ENCODE assay signal across 19 cellular contexts in the genomic region with DNA sequence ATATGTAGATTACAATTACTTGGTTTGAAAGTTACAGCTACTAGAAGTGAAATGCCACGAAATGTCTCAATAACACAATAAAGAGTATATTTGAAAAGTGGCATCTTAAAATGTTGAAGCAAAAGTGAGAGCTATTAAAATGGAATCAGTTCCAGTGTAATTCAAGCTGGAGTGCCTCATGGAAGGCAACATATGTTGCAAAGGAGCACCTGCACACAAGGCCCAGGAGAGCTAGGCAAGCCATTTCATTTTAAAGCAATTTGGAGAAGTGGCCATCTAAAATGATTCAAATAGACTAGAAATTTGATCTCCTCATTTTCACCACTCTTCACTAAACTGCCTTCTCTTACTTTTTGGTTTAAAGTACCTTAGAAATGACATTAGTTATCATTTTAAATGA.
DNase-seq lines count a peak whose midpoint lies in the region; ATAC-seq and TF ChIP-seq lines count a peak whose summit lies in the region.
"Had no signal": no experiment of that assay in that cellular context is flagged by ENCODE, and none has a peak within 500 bp of the region (broad histone marks: within the 10 kb centered on the region; RNA-seq: fewer than 3 reads in every experiment).

No MANE protein-coding gene starts in this region.

- DNase-seq in NCI-H1694 treated with DMSO at 0.1 percent for 48 hours (lab: John Stamatoyannopoulos, UW) (peak; percentile 10), NCI-H1694 (lab: John Stamatoyannopoulos, UW) (no peak), NCI-H1105 treated with DMSO at 0.1 percent for 48 hours (lab: John Stamatoyannopoulos, UW) (peak; percentile 48), NCI-H2171 (lab: John Stamatoyannopoulos, UW) (peak; percentile 47), glutamatergic neuron (peak; percentile 24), DMS53 (lab: John Stamatoyannopoulos, UW) (no peak), immature natural killer cell (no peak)
- no peak for DNase-seq in activated CD8-positive, alpha-beta memory T cell treated with anti-CD3 and anti-CD28 coated beads, Interleukin-2, amount 10 ng/mL, durations not matched to agents 7 days and 5 days
- DNase-seq: 8988T, EL, GM23248, HCEC 1CT, IMR-90, Karpas-422, NCI-H2081, NCI-H446 treated with DMSO at 0.1 percent for 48 hours, NCI-H748 treated with DMSO at 0.1 percent for 48 hours, SHP77 had no signal

- TF ChIP-seq CTCF in glutamatergic neuron (IDR thresholded peaks at IDR 0.05; ENCODE audit: partially characterized antibody, unreplicated experiment), result no peak

- ATAC-seq in activated CD8-positive, alpha-beta memory T cell treated with anti-CD3 and anti-CD28 coated beads, Interleukin-2, amount 10 ng/mL, durations not matched to agents 7 days and 5 days, result no peak

- H3K36me3 Mint-ChIP-seq in glutamatergic neuron (ENCODE audit: unreplicated experiment) (no peaks in the 10 kb centered on the region), immature natural killer cell (no peaks in the 10 kb centered on the region)
- H3K36me3 Mint-ChIP-seq in activated CD8-positive, alpha-beta memory T cell treated with anti-CD3 and anti-CD28 coated beads, Interleukin-2, amount 10 ng/mL, durations not matched to agents 7 days and 5 days, result no peaks in the 10 kb centered on the region
- H3K36me3 Mint-ChIP-seq: CD14-positive monocyte had no signal

- H3K9me3 Mint-ChIP-seq in glutamatergic neuron (ENCODE audit: unreplicated experiment) (peaks cover 4% of the 10 kb centered on the region), immature natural killer cell (peaks cover 0 to 9% (median 1%) of the 10 kb centered on the region in 6 donors)
- peaks cover 2% of the 10 kb centered on the region for H3K9me3 Mint-ChIP-seq in activated CD8-positive, alpha-beta memory T cell treated with anti-CD3 and anti-CD28 coated beads, Interleukin-2, amount 10 ng/mL, durations not matched to agents 7 days and 5 days (ENCODE audit: low read depth)
- H3K9me3 Mint-ChIP-seq: CD14-positive monocyte had no signal

- CTCF ChIA-PET in activated CD8-positive, alpha-beta memory T cell treated with anti-CD3 and anti-CD28 coated beads, Interleukin-2, amount 10 ng/mL, durations not matched to agents 7 days and 5 days (lab: Charles Lee), result no interaction called here

- H3K27me3 Mint-ChIP-seq in glutamatergic neuron (ENCODE audit: unreplicated experiment) (peaks cover 3% of the 10 kb centered on the region), immature natural killer cell (ENCODE audit: low read depth in 3 of 3) (no peaks in the 10 kb centered on the region)
- H3K27me3 Mint-ChIP-seq in activated CD8-positive, alpha-beta memory T cell treated with anti-CD3 and anti-CD28 coated beads, Interleukin-2, amount 10 ng/mL, durations not matched to agents 7 days and 5 days, result no peaks in the 10 kb centered on the region

- H3K4me3 Mint-ChIP-seq in glutamatergic neuron (ENCODE audit: unreplicated experiment) (peak overlapping the region; percentile 72), immature natural killer cell (no peak overlapping the region)
- no peak overlapping the region for H3K4me3 Mint-ChIP-seq in activated CD8-positive, alpha-beta memory T cell treated with anti-CD3 and anti-CD28 coated beads, Interleukin-2, amount 10 ng/mL, durations not matched to agents 7 days and 5 days
- H3K4me3 Mint-ChIP-seq: CD14-positive monocyte had no signal

- H3K4me1 Mint-ChIP-seq in glutamatergic neuron (ENCODE audit: low read depth, unreplicated experiment), result peaks cover 33% of the 10 kb centered on the region
- no peaks in the 10 kb centered on the region for H3K4me1 Mint-ChIP-seq in activated CD8-positive, alpha-beta memory T cell treated with anti-CD3 and anti-CD28 coated beads, Interleukin-2, amount 10 ng/mL, durations not matched to agents 7 days and 5 days
- H3K4me1 Mint-ChIP-seq in immature natural killer cell, result no peaks in the 10 kb centered on the region
- H3K4me1 Mint-ChIP-seq: CD14-positive monocyte had no signal

- H3K27ac Mint-ChIP-seq in glutamatergic neuron (ENCODE audit: unreplicated experiment), result peak overlapping the region; percentile 84
- H3K27ac Mint-ChIP-seq in activated CD8-positive, alpha-beta memory T cell treated with anti-CD3 and anti-CD28 coated beads, Interleukin-2, amount 10 ng/mL, durations not matched to agents 7 days and 5 days, result no peak overlapping the region
- no peak overlapping the region for H3K27ac Mint-ChIP-seq in immature natural killer cell
- H3K27ac Mint-ChIP-seq: CD14-positive monocyte had no signal

Comparison
In these comparisons a context has a peak if more than half of its experiments do, and no peak if none do; other contexts are left out.
1. DNase-seq: peak in NCI-H1694 treated with DMSO at 0.1 percent for 48 hours (single experiment), NCI-H1105 treated with DMSO at 0.1 percent for 48 hours (single experiment), NCI-H2171 (single experiment) and glutamatergic neuron (single experiment); none in NCI-H1694 (single experiment), activated CD8-positive, alpha-beta memory T cell treated with anti-CD3 and anti-CD28 coated beads, Interleukin-2, amount 10 ng/mL, durations not matched to agents 7 days and 5 days (single experiment), DMS53 (single experiment) and immature natural killer cell (0 of 3).